22 cellular contexts compared by ENCODE assay signal in genomic region chr2:14735696-14736095, GRCh38.
"Had no signal": no experiment of that assay in that cellular context is flagged by ENCODE, and none has a peak within 500 bp of the region (broad histone marks: within the 10 kb centered on the region; RNA-seq: fewer than 3 reads in every experiment).

No MANE protein-coding gene starts in this region.

- DNase-seq: islet precursor cell; left ventricle myocardium inferior; mesendoderm; naive B cell; natural killer cell; nephron progenitor cell; ovary; right lobe of liver; stimulated activated CD4-positive, alpha-beta T cell treated with anti-CD3 and anti-CD28 coated beads, Interleukin-2, amount 100 ng/mL, for 24 hours; stimulated activated CD4-positive, alpha-beta T cell treated with anti-CD3 and anti-CD28 coated beads, Interleukin-4, amount 100 ng/mL, for 1 hour; stimulated activated naive B cell treated with anti-CD40 and anti-IgM and Interleukin-4, amounts not matched to agents 10 μg/mL and 1 μg/mL and 100 μg/mL, for 72 hours; stimulated activated naive CD8-positive, alpha-beta T cell treated with anti-CD3 and anti-CD28 coated beads, Interleukin-15, Interleukin-2, amounts not matched to agents 100 U/mL and 50 U/mL, for 24 hours; stomach; testis; thyroid gland; transverse colon; upper lobe of right lung; uterus had no signal

- H3K4me3 ChIP-seq: hepatocyte, left ventricle myocardium inferior, lung, ovary, right atrium auricular region, right lobe of liver, smooth muscle cell, stomach, testis, thyroid gland, transverse colon, upper lobe of right lung, uterus had no signal

- H3K36me3 ChIP-seq: left ventricle myocardium inferior, ovary, right atrium auricular region, right lobe of liver, stomach, thyroid gland, transverse colon, upper lobe of right lung, uterus had no signal

- H3K4me1 ChIP-seq: left ventricle myocardium inferior, right atrium auricular region, right lobe of liver, stomach, testis, thyroid gland, transverse colon, upper lobe of right lung, uterus had no signal

- H3K9me3 ChIP-seq: left ventricle myocardium inferior, ovary, right atrium auricular region, right lobe of liver, testis, thyroid gland, transverse colon, upper lobe of right lung, uterus had no signal

- ATAC-seq: natural killer cell; right lobe of liver; stimulated activated naive B cell treated with anti-CD40 and anti-IgM and Interleukin-4, amounts not matched to agents 10 μg/mL and 1 μg/mL and 100 μg/mL, for 72 hours; stimulated activated naive CD8-positive, alpha-beta T cell treated with anti-CD3 and anti-CD28 coated beads, Interleukin-15, Interleukin-2, amounts not matched to agents 100 U/mL and 50 U/mL, for 24 hours; upper lobe of right lung had no signal

- H3K4me2 ChIP-seq: hepatocyte, smooth muscle cell had no signal

- H3K27ac ChIP-seq: hepatocyte, left ventricle myocardium inferior, ovary, right atrium auricular region, right lobe of liver, stomach, testis, thyroid gland, transverse colon, upper lobe of right lung, uterus had no signal

- H3K27me3 ChIP-seq: hepatocyte, ovary, right atrium auricular region, right lobe of liver, stomach, testis, thyroid gland, transverse colon, upper lobe of right lung, uterus had no signal

- H3K79me2 ChIP-seq: hepatocyte had no signal

- H2AFZ ChIP-seq: hepatocyte had no signal
